8 cellular contexts compared by ENCODE assay signal in genomic region chr9:21813575-21814473, GRCh38. TPM values are rescaled to one million over a fixed set of nuclear protein-coding genes. Genes with fewer than 3 reads are reported as not detected.
A peak's percentile ranks its signal among the peaks of the same experiment; 100 is the strongest.
DNase-seq lines count a peak whose midpoint lies in the region; ATAC-seq, FAIRE-seq and TF ChIP-seq lines count a peak whose summit lies in the region.

No MANE protein-coding gene starts in this region.

- H3K4me2 ChIP-seq in A549: peak overlapping the region; percentile 21

- no peak for TF ChIP-seq EP300 in A549 (IDR thresholded peaks at IDR 0.05)

- DNase-seq in A549 (ENCODE audit: low read depth in 1 of 2, low spot score in 1 of 2): peak in 1 of 2 experiments; percentile 85
- no peak for DNase-seq in GM12891 (ENCODE audit: insufficient read length, low spot score)
- DNase-seq in NCI-H2227 treated with DMSO at 0.1 percent for 48 hours (lab: John Stamatoyannopoulos, UW): peak; percentile 74
- DNase-seq in activated CD4-positive, alpha-beta T cell treated with anti-CD3 and anti-CD28 coated beads for 48 hours: peak; percentile 59
- DNase-seq in epidermal melanocyte (ENCODE audit: insufficient read length, low spot score): peak; percentile 31
- DNase-seq in mucosa of gallbladder (ENCODE audit: low spot score): peak; percentile 83
- DNase-seq in upper lobe of right lung: no peak

- H3K9me3 ChIP-seq in A549 (peaks cover 7% of the 10 kb centered on the region; the same call in 2 of the 3 replicates), upper lobe of right lung (no peaks in the 10 kb centered on the region)

- CTCF ChIA-PET in A549 (lab: Yijun Ruan, JAX): interaction anchor here (0.6 to 15.5 kb wide), 59 partner anchors 9 to 656 kb away, joined by 3 to 345 read pairs (median 4); partner anchors contain the start of gene MTAP

- no peak for TF ChIP-seq POLR2A in A549 (IDR thresholded peaks at IDR 0.05; ENCODE audit: low read length)
- no peak for TF ChIP-seq POLR2A in GM12891 (IDR thresholded peaks at IDR 0.05; ENCODE audit: low read depth, low read length)

- peaks cover 67% of the 10 kb centered on the region for H3K36me3 ChIP-seq in upper lobe of right lung

- peak; percentile 58 to 63 for ATAC-seq in A549
- peak; percentile 32 for ATAC-seq in HG03103 (IDR thresholded peaks at IDR 0.05; ENCODE audit: low read depth, unreplicated experiment)
- peak; percentile 73 for ATAC-seq in upper lobe of right lung

- 54% methylated on average over 8 of the region's 8 CpGs for WGBS in A549 (ENCODE audit: missing lambda C conversion rate)

- TF ChIP-seq RAD21 in A549 (conservative IDR thresholded peaks at IDR 0.05 in 1 of 2, IDR thresholded peaks at IDR 0.05 in 1 of 2): peak; percentile 93 to 98

- intact Hi-C loops in upper lobe of right lung (cut with DNase I): loop anchor here (5.0 to 10.0 kb wide), 2 partner anchors 191 to 428 kb away; partner anchors contain the start of gene CDKN2B

- peak; percentile 91 for FAIRE-seq in A549 (lab: Jason Lieb, UNC)
- peak; percentile 85 for FAIRE-seq in GM12891 (lab: Jason Lieb, UNC)

- H3K27ac ChIP-seq in A549 (peak overlapping the region; percentile 56 to 75), upper lobe of right lung (no peak overlapping the region)

- H3K4me3 ChIP-seq in A549 (no peak overlapping the region), upper lobe of right lung (no peak overlapping the region)

- H3K4me1 ChIP-seq in A549 (peaks cover 48% of the 10 kb centered on the region), upper lobe of right lung (peaks cover 11% of the 10 kb centered on the region)

- no peaks in the 10 kb centered on the region for H3K27me3 ChIP-seq in upper lobe of right lung

- TF ChIP-seq CTCF in A549 (IDR thresholded peaks at IDR 0.05): peak; percentile 96
- TF ChIP-seq CTCF in upper lobe of right lung (IDR thresholded peaks at IDR 0.05): peak; percentile 79

- POLR2A ChIA-PET in A549 (lab: Yijun Ruan, JAX): interaction anchor here (1.3 to 1.5 kb wide), 2 partner anchors 425 to 430 kb away, joined by 6 to 8 read pairs; no protein-coding TSS in a partner anchor

TF ChIP-seq in A549, 52 proteins besides CTCF, POLR2A, EP300 and RAD21:
- TF ChIP-seq KDM5A (IDR thresholded peaks at IDR 0.05) (no peak), HDAC2 (IDR thresholded peaks at IDR 0.05) (no peak), SMC3 (IDR thresholded peaks at IDR 0.05) (peak; percentile 97), CEBPB (IDR thresholded peaks at IDR 0.05) (peak in 1 of 2 experiments; percentile 18; a peak in 1 of 4 replicates)

TF ChIP-seq in GM12891, 5 proteins besides CTCF, POLR2A, EP300 and RAD21:
- TF ChIP-seq POLR2AphosphoS5 (IDR thresholded peaks at IDR 0.05; ENCODE audit: low read depth, low read length) (no peak), PAX5 (IDR thresholded peaks at IDR 0.05; ENCODE audit: insufficient read depth, low read length, severe bottlenecking) (no peak), TAF1 (IDR thresholded peaks at IDR 0.05; ENCODE audit: low read depth, low read length) (no peak), SPI1 (IDR thresholded peaks at IDR 0.05; ENCODE audit: low read depth, low read length) (no peak), POU2F2 (IDR thresholded peaks at IDR 0.05; ENCODE audit: low read depth, low read length) (no peak)

RNA-seq across cellular contexts. Expression of gene MTAP, which starts 11.4 kb away (rescaled TPM):
- polyA plus RNA-seq in A549 (2011; rRNA removed): 2.4 and 4.1 TPM in 2 replicates
- polyA plus RNA-seq in A549 (2012; cell fraction: cytosol; rRNA removed): 0.91 and 0.95 TPM in 2 replicates
- 2.8 TPM in 2 replicates for polyA plus RNA-seq in A549 (2012; cell fraction: nucleus; rRNA removed)
- polyA plus RNA-seq in A549 (2017; fragmentation: RNase III; extraction: RNeasy Plus Mini Kit Qiagen cat#74134 plus additional on column Dnase treatment): 35.4 to 47.5 TPM (median 35.6 TPM) in 3 replicates
- polyA minus RNA-seq in A549 (2011; rRNA and poly(A)+ RNA removed): 10.2 and 19.3 TPM in 2 replicates
- 6.9 TPM for polyA plus RNA-seq in GM12891 (2012; ENCODE audit: low read depth, missing spikeins)
- 29.2 TPM for total RNA-seq in mucosa of gallbladder
- total RNA-seq in upper lobe of right lung: 40.6 TPM

Comparison
In these comparisons a context has a peak if more than half of its experiments do, and no peak if none do; other contexts are left out.
1. DNase-seq: peak in NCI-H2227 treated with DMSO at 0.1 percent for 48 hours (single experiment), activated CD4-positive, alpha-beta T cell treated with anti-CD3 and anti-CD28 coated beads for 48 hours (single experiment), epidermal melanocyte (single experiment) and mucosa of gallbladder (single experiment); none in GM12891 (single experiment) and upper lobe of right lung (single experiment).
2. Peak in every context shown above with its lines, with median percentiles within 50 percentile points of each other: ATAC-seq.